ENCODE assay signal across 1 cellular context in the genomic region with DNA sequence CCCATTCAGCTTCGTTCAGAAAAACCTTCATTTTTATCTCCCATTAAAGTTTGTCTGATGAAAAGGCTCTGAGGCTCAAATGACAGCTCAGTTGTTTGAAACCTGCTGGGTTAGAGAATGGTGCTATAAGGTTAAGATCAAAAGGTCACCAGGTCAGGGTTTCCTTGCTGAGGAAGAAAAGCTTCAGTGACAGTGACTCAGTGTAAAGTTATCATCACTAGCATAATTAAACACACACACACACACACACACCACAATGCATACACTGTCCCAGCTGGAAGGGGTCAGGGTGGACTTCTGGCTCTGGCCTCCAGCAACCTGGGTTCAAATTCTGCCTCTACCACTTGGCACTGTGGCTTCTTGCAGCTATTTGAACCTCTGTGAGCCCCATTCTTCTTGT.
TF ChIP-seq lines count a peak whose summit lies in the region.

No MANE protein-coding gene starts in this region.

TF ChIP-seq in HepG2, 621 proteins besides CTCF, POLR2A, EP300 and RAD21 (continued from another document and continues in another):
- TF ChIP-seq PCBP2 (optimal IDR thresholded peaks at IDR 0.05; ENCODE audit: low read depth, low read length, poor library complexity, severe bottlenecking): no peak
- no peak for TF ChIP-seq FOXA1 (IDR thresholded peaks at IDR 0.05)
- TF ChIP-seq FOXA1 (CRISPR knock-in tag; IDR thresholded peaks at IDR 0.05): peak; percentile 45
- no peak for TF ChIP-seq ARNT (IDR thresholded peaks at IDR 0.05)
- TF ChIP-seq EEA1 (CRISPR knock-in tag; IDR thresholded peaks at IDR 0.05; ENCODE audit: borderline replicate concordance): no peak
- no peak for TF ChIP-seq MTF2 (CRISPR knock-in tag; IDR thresholded peaks at IDR 0.05; ENCODE audit: borderline replicate concordance)
- no peak for TF ChIP-seq MYC (CRISPR knock-in tag; IDR thresholded peaks at IDR 0.05; ENCODE audit: borderline replicate concordance)
- TF ChIP-seq NR2F1 (CRISPR knock-in tag; IDR thresholded peaks at IDR 0.05): peak; percentile 81 to 96
- TF ChIP-seq, protein P1, sequence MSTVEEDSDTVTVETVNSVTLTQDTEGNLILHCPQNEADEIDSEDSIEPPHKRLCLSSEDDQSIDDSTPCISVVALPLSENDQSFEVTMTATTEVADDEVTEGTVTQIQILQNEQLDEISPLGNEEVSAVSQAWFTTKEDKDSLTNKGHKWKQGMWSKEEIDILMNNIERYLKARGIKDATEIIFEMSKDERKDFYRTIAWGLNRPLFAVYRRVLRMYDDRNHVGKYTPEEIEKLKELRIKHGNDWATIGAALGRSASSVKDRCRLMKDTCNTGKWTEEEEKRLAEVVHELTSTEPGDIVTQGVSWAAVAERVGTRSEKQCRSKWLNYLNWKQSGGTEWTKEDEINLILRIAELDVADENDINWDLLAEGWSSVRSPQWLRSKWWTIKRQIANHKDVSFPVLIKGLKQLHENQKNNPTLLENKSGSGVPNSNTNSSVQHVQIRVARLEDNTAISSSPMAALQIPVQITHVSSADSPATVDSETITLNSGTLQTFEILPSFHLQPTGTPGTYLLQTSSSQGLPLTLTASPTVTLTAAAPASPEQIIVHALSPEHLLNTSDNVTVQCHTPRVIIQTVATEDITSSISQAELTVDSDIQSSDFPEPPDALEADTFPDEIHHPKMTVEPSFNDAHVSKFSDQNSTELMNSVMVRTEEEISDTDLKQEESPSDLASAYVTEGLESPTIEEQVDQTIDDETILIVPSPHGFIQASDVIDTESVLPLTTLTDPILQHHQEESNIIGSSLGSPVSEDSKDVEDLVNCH (CRISPR knock-in tag; IDR thresholded peaks at IDR 0.05): no peak
- no peak for TF ChIP-seq AGO1 (IDR thresholded peaks at IDR 0.05; ENCODE audit: low read depth, low read length, poor library complexity, severe bottlenecking)
- peak; percentile 49; the same call in 1 of the 2 replicates for TF ChIP-seq THRA (CRISPR knock-in tag; IDR thresholded peaks at IDR 0.05; ENCODE audit: borderline replicate concordance)
- no peak for TF ChIP-seq RCOR2 (CRISPR knock-in tag; IDR thresholded peaks at IDR 0.05)
- no peak for TF ChIP-seq LCORL (IDR thresholded peaks at IDR 0.05)
- no peak for TF ChIP-seq LCORL (CRISPR knock-in tag; IDR thresholded peaks at IDR 0.05)
- no peak for TF ChIP-seq GMEB2 (CRISPR knock-in tag; IDR thresholded peaks at IDR 0.05; ENCODE audit: low read depth)
- peak; percentile 58 for TF ChIP-seq ARID5B (CRISPR knock-in tag; IDR thresholded peaks at IDR 0.05)
- no peak for TF ChIP-seq ZSCAN22 (CRISPR knock-in tag; IDR thresholded peaks at IDR 0.05)
- no peak for TF ChIP-seq PRMT3 (CRISPR knock-in tag; IDR thresholded peaks at IDR 0.05; ENCODE audit: borderline replicate concordance, low read depth)
- no peak for TF ChIP-seq HNRNPLL (IDR thresholded peaks at IDR 0.05; ENCODE audit: low read depth, low read length, poor library complexity, severe bottlenecking)
- no peak for TF ChIP-seq NR1H2 (CRISPR knock-in tag; IDR thresholded peaks at IDR 0.05; ENCODE audit: borderline replicate concordance, low read depth)
- no peak for TF ChIP-seq ZNF235 (CRISPR knock-in tag; IDR thresholded peaks at IDR 0.05; ENCODE audit: borderline replicate concordance)
- TF ChIP-seq EZH2 (conservative IDR thresholded peaks at IDR 0.05; ENCODE audit: low read depth, low read length): no peak
- no peak for TF ChIP-seq AKAP8 (CRISPR knock-in tag; IDR thresholded peaks at IDR 0.05)
- TF ChIP-seq THAP8 (CRISPR knock-in tag; IDR thresholded peaks at IDR 0.05; ENCODE audit: borderline replicate concordance): no peak
- no peak for TF ChIP-seq FIP1L1 (IDR thresholded peaks at IDR 0.05; ENCODE audit: borderline replicate concordance, insufficient read depth, low read depth, low read length)
- TF ChIP-seq ZNF7 (CRISPR knock-in tag; IDR thresholded peaks at IDR 0.05): no peak
- TF ChIP-seq, protein P2, sequence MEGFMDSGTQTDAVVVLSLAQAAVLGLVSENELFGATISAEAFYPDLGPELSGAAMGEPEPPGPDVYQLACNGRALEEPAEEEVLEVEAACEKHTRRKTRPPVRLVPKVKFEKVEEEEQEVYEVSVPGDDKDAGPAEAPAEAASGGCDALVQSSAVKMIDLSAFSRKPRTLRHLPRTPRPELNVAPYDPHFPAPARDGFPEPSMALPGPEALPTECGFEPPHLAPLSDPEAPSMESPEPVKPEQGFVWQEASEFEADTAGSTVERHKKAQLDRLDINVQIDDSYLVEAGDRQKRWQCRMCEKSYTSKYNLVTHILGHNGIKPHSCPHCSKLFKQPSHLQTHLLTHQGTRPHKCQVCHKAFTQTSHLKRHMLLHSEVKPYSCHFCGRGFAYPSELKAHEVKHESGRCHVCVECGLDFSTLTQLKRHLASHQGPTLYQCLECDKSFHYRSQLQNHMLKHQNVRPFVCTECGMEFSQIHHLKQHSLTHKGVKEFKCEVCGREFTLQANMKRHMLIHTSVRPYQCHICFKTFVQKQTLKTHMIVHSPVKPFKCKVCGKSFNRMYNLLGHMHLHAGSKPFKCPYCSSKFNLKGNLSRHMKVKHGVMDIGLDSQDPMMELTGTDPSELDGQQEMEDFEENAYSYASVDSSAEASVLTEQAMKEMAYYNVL (CRISPR knock-in tag; IDR thresholded peaks at IDR 0.05; ENCODE audit: borderline replicate concordance): no peak
- no peak for TF ChIP-seq ZBTB14 (CRISPR knock-in tag; IDR thresholded peaks at IDR 0.05)
- TF ChIP-seq TCF7L2 (IDR thresholded peaks at IDR 0.05; ENCODE audit: low read depth, low read length): no peak
- no peak for TF ChIP-seq ZBTB8A (CRISPR knock-in tag; IDR thresholded peaks at IDR 0.05; ENCODE audit: borderline replicate concordance, low read depth)
- no peak for TF ChIP-seq PITX1 (CRISPR knock-in tag; IDR thresholded peaks at IDR 0.05)
- TF ChIP-seq ZNF280D (CRISPR knock-in tag; IDR thresholded peaks at IDR 0.05): no peak
- TF ChIP-seq SOX5 (CRISPR knock-in tag; IDR thresholded peaks at IDR 0.05; ENCODE audit: borderline replicate concordance): 0 out of 2 replicates have a peak, but pooled peaks have one; percentile 13
- TF ChIP-seq, protein P3, sequence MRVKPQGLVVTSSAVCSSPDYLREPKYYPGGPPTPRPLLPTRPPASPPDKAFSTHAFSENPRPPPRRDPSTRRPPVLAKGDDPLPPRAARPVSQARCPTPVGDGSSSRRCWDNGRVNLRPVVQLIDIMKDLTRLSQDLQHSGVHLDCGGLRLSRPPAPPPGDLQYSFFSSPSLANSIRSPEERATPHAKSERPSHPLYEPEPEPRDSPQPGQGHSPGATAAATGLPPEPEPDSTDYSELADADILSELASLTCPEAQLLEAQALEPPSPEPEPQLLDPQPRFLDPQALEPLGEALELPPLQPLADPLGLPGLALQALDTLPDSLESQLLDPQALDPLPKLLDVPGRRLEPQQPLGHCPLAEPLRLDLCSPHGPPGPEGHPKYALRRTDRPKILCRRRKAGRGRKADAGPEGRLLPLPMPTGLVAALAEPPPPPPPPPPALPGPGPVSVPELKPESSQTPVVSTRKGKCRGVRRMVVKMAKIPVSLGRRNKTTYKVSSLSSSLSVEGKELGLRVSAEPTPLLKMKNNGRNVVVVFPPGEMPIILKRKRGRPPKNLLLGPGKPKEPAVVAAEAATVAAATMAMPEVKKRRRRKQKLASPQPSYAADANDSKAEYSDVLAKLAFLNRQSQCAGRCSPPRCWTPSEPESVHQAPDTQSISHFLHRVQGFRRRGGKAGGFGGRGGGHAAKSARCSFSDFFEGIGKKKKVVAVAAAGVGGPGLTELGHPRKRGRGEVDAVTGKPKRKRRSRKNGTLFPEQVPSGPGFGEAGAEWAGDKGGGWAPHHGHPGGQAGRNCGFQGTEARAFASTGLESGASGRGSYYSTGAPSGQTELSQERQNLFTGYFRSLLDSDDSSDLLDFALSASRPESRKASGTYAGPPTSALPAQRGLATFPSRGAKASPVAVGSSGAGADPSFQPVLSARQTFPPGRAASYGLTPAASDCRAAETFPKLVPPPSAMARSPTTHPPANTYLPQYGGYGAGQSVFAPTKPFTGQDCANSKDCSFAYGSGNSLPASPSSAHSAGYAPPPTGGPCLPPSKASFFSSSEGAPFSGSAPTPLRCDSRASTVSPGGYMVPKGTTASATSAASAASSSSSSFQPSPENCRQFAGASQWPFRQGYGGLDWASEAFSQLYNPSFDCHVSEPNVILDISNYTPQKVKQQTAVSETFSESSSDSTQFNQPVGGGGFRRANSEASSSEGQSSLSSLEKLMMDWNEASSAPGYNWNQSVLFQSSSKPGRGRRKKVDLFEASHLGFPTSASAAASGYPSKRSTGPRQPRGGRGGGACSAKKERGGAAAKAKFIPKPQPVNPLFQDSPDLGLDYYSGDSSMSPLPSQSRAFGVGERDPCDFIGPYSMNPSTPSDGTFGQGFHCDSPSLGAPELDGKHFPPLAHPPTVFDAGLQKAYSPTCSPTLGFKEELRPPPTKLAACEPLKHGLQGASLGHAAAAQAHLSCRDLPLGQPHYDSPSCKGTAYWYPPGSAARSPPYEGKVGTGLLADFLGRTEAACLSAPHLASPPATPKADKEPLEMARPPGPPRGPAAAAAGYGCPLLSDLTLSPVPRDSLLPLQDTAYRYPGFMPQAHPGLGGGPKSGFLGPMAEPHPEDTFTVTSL (CRISPR knock-in tag; IDR thresholded peaks at IDR 0.05; ENCODE audit: borderline replicate concordance): peak; percentile 34; the same call in 1 of the 2 replicates
